9 cellular contexts compared by ENCODE assay signal in genomic region chr7:135168489-135169140, GRCh38. TPM values are rescaled to one million over a fixed set of nuclear protein-coding genes. Genes with fewer than 3 reads are reported as not detected.
DNase-seq lines count a peak whose midpoint lies in the region; ATAC-seq and TF ChIP-seq lines count a peak whose summit lies in the region.
"Had no signal": no experiment of that assay in that cellular context is flagged by ENCODE, and none has a peak within 500 bp of the region (broad histone marks: within the 10 kb centered on the region; RNA-seq: fewer than 3 reads in every experiment).

No MANE protein-coding gene starts in this region.

- H3K27ac Mint-ChIP-seq in activated naive CD4-positive, alpha-beta T cell treated with anti-CD3 and anti-CD28 coated beads, Interleukin-2, amount 50 U/mL, for 24 hours, result peak overlapping the region; percentile 97
- H3K27ac Mint-ChIP-seq in activated naive CD4-positive, alpha-beta T cell treated with anti-CD3 and anti-CD28 coated beads, Interleukin-2, amount 50 U/mL, for 72 hours, result peak overlapping the region; percentile 94 to 95

- H3K4me1 ChIP-seq in lower lobe of right lung (peaks cover 62% of the 10 kb centered on the region), upper lobe of left lung (peaks cover 58 to 78% (median 69%) of the 10 kb centered on the region in 4 donors)

- no peaks in the 10 kb centered on the region for H3K27me3 Mint-ChIP-seq in activated naive CD4-positive, alpha-beta T cell treated with anti-CD3 and anti-CD28 coated beads, Interleukin-2, amount 50 U/mL, for 24 hours

- H3K9me3 ChIP-seq in lower lobe of right lung, result no peaks in the 10 kb centered on the region
- no peaks in the 10 kb centered on the region for H3K9me3 ChIP-seq in upper lobe of left lung

- peak overlapping the region; percentile 77 for H3K4me3 ChIP-seq in lower lobe of right lung
- peak overlapping the region in 1 of 4 donors; percentile 71 for H3K4me3 ChIP-seq in upper lobe of left lung

- no peak for TF ChIP-seq EP300 in upper lobe of left lung (IDR thresholded peaks at IDR 0.05)

- ATAC-seq in activated naive CD4-positive, alpha-beta T cell treated with anti-CD3 and anti-CD28 coated beads, Interleukin-2, amount 50 U/mL, for 72 hours, result no peak
- ATAC-seq in lower lobe of right lung, result no peak
- ATAC-seq in upper lobe of left lung (ENCODE audit: low FRiP score in 2 of 2), result no peak
- ATAC-seq in GM18505 (IDR thresholded peaks at IDR 0.05; ENCODE audit: unreplicated experiment), result no peak

- peaks cover 6% of the 10 kb centered on the region for H3K36me3 Mint-ChIP-seq in activated naive CD4-positive, alpha-beta T cell treated with anti-CD3 and anti-CD28 coated beads, Interleukin-2, amount 50 U/mL, for 24 hours
- H3K36me3 Mint-ChIP-seq in activated naive CD4-positive, alpha-beta T cell treated with anti-CD3 and anti-CD28 coated beads, Interleukin-2, amount 50 U/mL, for 72 hours, result peaks cover 30 to 58% of the 10 kb centered on the region in 2 donors

- DNase-seq in activated naive CD4-positive, alpha-beta T cell treated with anti-CD3 and anti-CD28 coated beads, Interleukin-2, amount 50 U/mL, for 16 hours, result no peak
- DNase-seq in activated naive CD4-positive, alpha-beta T cell treated with anti-CD3 and anti-CD28 coated beads, Interleukin-2, amount 50 U/mL, for 72 hours (ENCODE audit: low spot score in 2 of 2), result no peak
- DNase-seq in lower lobe of right lung (no peak), upper lobe of left lung (no peak), NCI-H146 treated with DMSO at 0.1 percent for 48 hours (lab: John Stamatoyannopoulos, UW; ENCODE audit: unreplicated experiment) (no peak), DMS79 (lab: John Stamatoyannopoulos, UW) (no peak)
- DNase-seq: KG1 had no signal

- 90 to 95% methylated on average over 12 to 13 of the region's 13 CpGs for WGBS in upper lobe of left lung, 2 donors

- H3K9me3 Mint-ChIP-seq in activated naive CD4-positive, alpha-beta T cell treated with anti-CD3 and anti-CD28 coated beads, Interleukin-2, amount 50 U/mL, for 24 hours, result no peaks in the 10 kb centered on the region
- H3K9me3 Mint-ChIP-seq in activated naive CD4-positive, alpha-beta T cell treated with anti-CD3 and anti-CD28 coated beads, Interleukin-2, amount 50 U/mL, for 72 hours, result no peaks in the 10 kb centered on the region

- H3K36me3 ChIP-seq in lower lobe of right lung (peaks cover 48% of the 10 kb centered on the region), upper lobe of left lung (peaks cover 0 to 45% (median 32%) of the 10 kb centered on the region in 4 donors)

- peaks cover 49% of the 10 kb centered on the region for H3K4me1 Mint-ChIP-seq in activated naive CD4-positive, alpha-beta T cell treated with anti-CD3 and anti-CD28 coated beads, Interleukin-2, amount 50 U/mL, for 24 hours

- peak overlapping the region; percentile 97 for H3K4me3 Mint-ChIP-seq in activated naive CD4-positive, alpha-beta T cell treated with anti-CD3 and anti-CD28 coated beads, Interleukin-2, amount 50 U/mL, for 24 hours

- no peaks in the 10 kb centered on the region for H3K27me3 ChIP-seq in lower lobe of right lung (ENCODE audit: low read depth)
- no peaks in the 10 kb centered on the region for H3K27me3 ChIP-seq in upper lobe of left lung

- TF ChIP-seq CTCF in lower lobe of right lung (IDR thresholded peaks at IDR 0.05), result no peak
- no peak for TF ChIP-seq CTCF in upper lobe of left lung (IDR thresholded peaks at IDR 0.05)

- intact Hi-C loops in lower lobe of right lung (cut with DNase I), result no loop called here

- peak overlapping the region; percentile 94 for H3K27ac ChIP-seq in lower lobe of right lung
- H3K27ac ChIP-seq in upper lobe of left lung, result peak overlapping the region; percentile 89 to 99 (median 98)

- no peak for TF ChIP-seq POLR2A in upper lobe of left lung (IDR thresholded peaks at IDR 0.05)
- TF ChIP-seq POLR2A in GM18505 (IDR thresholded peaks at IDR 0.05; ENCODE audit: borderline replicate concordance, extremely low read depth, insufficient read depth, insufficient read length), result no peak

RNA-seq across cellular contexts. Expression of gene CYREN, which starts 1.9 kb away (rescaled TPM):
- total RNA-seq in activated naive CD4-positive, alpha-beta T cell treated with anti-CD3 and anti-CD28 coated beads, Interleukin-2, amount 50 U/mL, for 72 hours, result 10 to 100 TPM; 27.2 to 28.2 TPM
- total RNA-seq in lower lobe of right lung (39.6 TPM), upper lobe of left lung (100 to 1,000 TPM in 1 of 6 donors, 10 to 100 TPM in 5; 27.3 to 119 (median 40.4) TPM)

RNA-seq across cellular contexts. Expression of gene TMEM140, which starts 20.7 kb away (rescaled TPM):
- total RNA-seq in activated naive CD4-positive, alpha-beta T cell treated with anti-CD3 and anti-CD28 coated beads, Interleukin-2, amount 50 U/mL, for 72 hours, result 10 to 100 TPM in 1 of 2 donors, 1 to 10 TPM in 1; 8.3 to 13.6 TPM
- total RNA-seq in lower lobe of right lung (39.3 TPM), upper lobe of left lung (10 to 100 TPM; 25.2 to 59.2 (median 32.4) TPM)

RNA-seq across cellular contexts. Expression of gene WDR91, which starts 42.7 kb away (rescaled TPM):
- 10 to 100 TPM in 1 of 2 donors, 1 to 10 TPM in 1; 9.9 to 13.7 TPM for total RNA-seq in activated naive CD4-positive, alpha-beta T cell treated with anti-CD3 and anti-CD28 coated beads, Interleukin-2, amount 50 U/mL, for 72 hours
- total RNA-seq in lower lobe of right lung (27.1 TPM), upper lobe of left lung (100 to 1,000 TPM in 1 of 6 donors, 10 to 100 TPM in 5; 19.0 to 180 (median 27.5) TPM)
